ENCODE assay signal across 9 cellular contexts in the genomic region with DNA sequence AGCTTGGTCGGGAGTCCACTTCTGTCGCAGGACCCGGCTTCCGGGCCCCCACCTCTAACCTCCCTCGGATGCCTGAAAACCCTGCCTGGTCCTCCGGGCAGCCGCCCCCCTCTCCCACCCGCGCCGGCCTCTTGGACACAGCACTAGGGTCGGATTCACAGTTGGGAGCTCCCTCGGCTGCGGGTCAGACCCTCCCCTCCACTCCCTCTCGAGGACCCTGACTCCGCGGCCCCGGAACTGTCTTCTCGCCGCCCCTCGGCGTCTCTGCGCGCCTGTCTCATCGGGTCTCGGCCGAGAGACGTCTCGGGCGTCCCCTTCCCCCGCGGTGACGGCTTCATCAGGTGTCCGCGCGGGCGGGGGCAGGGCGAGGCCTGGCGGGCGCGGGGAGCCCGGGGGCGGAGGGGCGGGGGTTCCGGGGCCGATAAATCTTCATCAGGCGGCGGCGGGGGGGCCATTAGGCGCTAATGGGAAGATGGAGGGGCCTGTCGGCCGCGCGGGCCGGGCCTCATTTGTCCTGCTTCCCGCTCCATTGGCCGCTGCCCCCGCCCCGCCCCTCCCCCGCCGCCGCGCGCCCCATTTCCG. TPM values are rescaled to one million over a fixed set of nuclear protein-coding genes. Genes with fewer than 3 reads are reported as not detected.
DNase-seq lines count a peak whose midpoint lies in the region; ATAC-seq and TF ChIP-seq lines count a peak whose summit lies in the region.
"Had no signal": no experiment of that assay in that cellular context is flagged by ENCODE, and none has a peak within 500 bp of the region (broad histone marks: within the 10 kb centered on the region; RNA-seq: fewer than 3 reads in every experiment).

No MANE protein-coding gene starts in this region.

- no peaks in the 10 kb centered on the region for H3K36me3 ChIP-seq in OCI-LY3 (replicated peaks; ENCODE audit: low read depth, low read length)
- no peaks in the 10 kb centered on the region for H3K36me3 ChIP-seq in body of pancreas (replicated peaks in 1 of 2; ENCODE audit: insufficient read depth in 1 of 2, low read depth in 2 of 2)
- no peaks in the 10 kb centered on the region for H3K36me3 ChIP-seq in mesodermal cell (ENCODE audit: control insufficient read depth, insufficient read depth, low read length)
- H3K36me3 ChIP-seq in urinary bladder (ENCODE audit: insufficient read depth): no peaks in the 10 kb centered on the region

- DNase-seq in GM10266 (ENCODE audit: extremely low spot score) (peak; percentile 87), body of pancreas (peak in 1 of 4 donors; percentile 26), UCSD-AML1 (lab: John Stamatoyannopoulos, UW; ENCODE audit: unreplicated experiment) (no peak), NK-92 (lab: John Stamatoyannopoulos, UW; ENCODE audit: unreplicated experiment) (no peak)

- H3K9ac ChIP-seq in OCI-LY3 (ENCODE audit: low read length): peak overlapping the region; percentile 96

- peak overlapping the region; percentile 45 for H3K27ac ChIP-seq in OCI-LY3 (ENCODE audit: low read length)
- H3K27ac ChIP-seq in body of pancreas: no peak overlapping the region
- no peak overlapping the region for H3K27ac ChIP-seq in mesodermal cell (ENCODE audit: low read depth, low read length, severe bottlenecking)
- no peak overlapping the region for H3K27ac ChIP-seq in urinary bladder (ENCODE audit: low read depth)

- no peaks in the 10 kb centered on the region for H4K20me1 ChIP-seq in OCI-LY3 (ENCODE audit: insufficient read depth, low read length)

- no peak for TF ChIP-seq POLR2A in body of pancreas (IDR thresholded peaks at IDR 0.05)

- intact Hi-C loops in body of pancreas (cut with DNase I): loop anchor here (5.0 kb wide), 1 partner anchor 63 kb away; the partner anchor contains the start of gene CD79A

- H3K9me3 ChIP-seq in OCI-LY3 (ENCODE audit: insufficient read depth, low read length) (no peaks in the 10 kb centered on the region), body of pancreas (no peaks in the 10 kb centered on the region), mesodermal cell (ENCODE audit: control insufficient read depth, low read length) (no peaks in the 10 kb centered on the region)

- H2AFZ ChIP-seq in OCI-LY3 (ENCODE audit: low read depth, low read length): peak overlapping the region; percentile 44; the same call in 1 of the 2 replicates

- ATAC-seq in body of pancreas (no peak), GM21786 (IDR thresholded peaks at IDR 0.05; ENCODE audit: unreplicated experiment) (no peak)

- TF ChIP-seq CTCF in GM10266 (IDR thresholded peaks at IDR 0.05; ENCODE audit: control insufficient read depth, insufficient read depth, low read depth, missing control alignments): no peak
- TF ChIP-seq CTCF in OCI-LY3 (IDR thresholded peaks at IDR 0.05; ENCODE audit: low read depth, low read length): no peak
- TF ChIP-seq CTCF in body of pancreas (IDR thresholded peaks at IDR 0.05): no peak

- no peaks in the 10 kb centered on the region for H3K79me2 ChIP-seq in OCI-LY3 (ENCODE audit: low read length)

- H3K4me1 ChIP-seq in OCI-LY3 (ENCODE audit: low read length): peaks cover 25% of the 10 kb centered on the region
- H3K4me1 ChIP-seq in body of pancreas: peaks cover 14% of the 10 kb centered on the region
- peaks cover 3% of the 10 kb centered on the region for H3K4me1 ChIP-seq in mesodermal cell (ENCODE audit: control insufficient read depth, insufficient read depth, low read length, poor library complexity, severe bottlenecking)
- H3K4me1 ChIP-seq in urinary bladder (ENCODE audit: insufficient read depth): peaks cover 1% of the 10 kb centered on the region

- H3K27me3 ChIP-seq in OCI-LY3 (ENCODE audit: low read depth, low read length) (peaks cover 32% of the 10 kb centered on the region), body of pancreas (peaks cover 0 to 14% of the 10 kb centered on the region in 2 donors)

- 12 to 34% methylated on average over 11 to 50 of the region's 64 CpGs for whole genome bisulfite sequencing in body of pancreas, 2 donors
- WGBS in mesodermal cell (ENCODE audit: insufficient coverage in 2 of 2), 2 experiments: 3% methylated on average over 20 to 30 of the region's 64 CpGs
- WGBS in urinary bladder: 2% methylated on average over 61 of the region's 64 CpGs

- H3K4me3 ChIP-seq in OCI-LY3 (ENCODE audit: low read length) (peak overlapping the region; percentile 89), body of pancreas (peak overlapping the region; percentile 15 to 31), mesodermal cell (ENCODE audit: extremely low read depth, insufficient read depth, low read length, poor library complexity, severe bottlenecking) (peak overlapping the region; percentile 39), urinary bladder (ENCODE audit: low read depth, low read length) (peak overlapping the region; percentile 51)

- H3K4me2 ChIP-seq in OCI-LY3 (ENCODE audit: low read length): peak overlapping the region; percentile 91

RNA-seq across cellular contexts. Expression of gene ERFL, which starts 11.7 kb away (rescaled TPM):
- total RNA-seq in body of pancreas: not detected
- 0.29 TPM for polyA plus RNA-seq in mesodermal cell (2013, experiment 1 of 2)
- 0.35 TPM for polyA plus RNA-seq in mesodermal cell (2013, experiment 2 of 2)
- not detected for total RNA-seq in urinary bladder
- polyA plus RNA-seq in urinary bladder: 0.19 TPM
- total RNA-seq: pulmonary artery endothelial cell had no signal

RNA-seq across cellular contexts. Expression of gene RABAC1, which starts 19.2 kb away (rescaled TPM):
- total RNA-seq in body of pancreas: 10 to 100 TPM; 87.3 to 88.5 TPM
- polyA plus RNA-seq in mesodermal cell (2013, experiment 1 of 2): 137 TPM
- polyA plus RNA-seq in mesodermal cell (2013, experiment 2 of 2): 125 TPM
- 89.0 TPM for total RNA-seq in urinary bladder
- 339 TPM for polyA plus RNA-seq in urinary bladder

RNA-seq across cellular contexts. Expression of gene ATP1A3, which starts 54.1 kb away (rescaled TPM):
- total RNA-seq in body of pancreas: under 1 TPM in 1 of 2 donors, not detected in 1; 0.26 TPM
- polyA plus RNA-seq in mesodermal cell (2013, experiment 1 of 2): 3.8 TPM
- polyA plus RNA-seq in mesodermal cell (2013, experiment 2 of 2): 2.3 TPM
- total RNA-seq in urinary bladder: 0.37 TPM
- polyA plus RNA-seq in urinary bladder: 0.77 TPM

RNA-seq across cellular contexts. Expression of gene ARHGEF1, which starts 57.0 kb away (rescaled TPM):
- total RNA-seq in body of pancreas (100 to 1,000 TPM in 1 of 2 donors, 10 to 100 TPM in 1; 43.8 to 104 TPM), urinary bladder (20.1 TPM)
- polyA plus RNA-seq in mesodermal cell (2013, experiment 1 of 2): 74.2 TPM
- 62.0 TPM for polyA plus RNA-seq in mesodermal cell (2013, experiment 2 of 2)
- polyA plus RNA-seq in urinary bladder: 59.2 TPM

Comparison
In these comparisons a context has a peak if more than half of its experiments do, and no peak if none do; other contexts are left out.
1. H3K4me3 ChIP-seq: peak in every context shown above with its lines; median percentile 89 in OCI-LY3; 51 in urinary bladder; 39 in mesodermal cell; 23 in body of pancreas.